Comparison of ENCODE assay signal across 12 cellular contexts in genomic region chr6:27477318-27478013, GRCh38. TPM values are rescaled to one million over a fixed set of nuclear protein-coding genes. Genes with fewer than 3 reads are reported as not detected.
DNase-seq lines count a peak whose midpoint lies in the region; ATAC-seq, FAIRE-seq and TF ChIP-seq lines count a peak whose summit lies in the region.
"Had no signal": no experiment of that assay in that cellular context is flagged by ENCODE, and none has a peak within 500 bp of the region (broad histone marks: within the 10 kb centered on the region; RNA-seq: fewer than 3 reads in every experiment).

No MANE protein-coding gene starts in this region.

- H3K9me2 ChIP-seq in GM23338 (ENCODE audit: insufficient read depth): no peaks in the 10 kb centered on the region

- peak overlapping the region; percentile 93 for H3K9ac ChIP-seq in astrocyte (ENCODE audit: low read length)

- H3K9me3 Mint-ChIP-seq in GM23338 (peaks cover 4% of the 10 kb centered on the region; the same call in 1 of the 3 replicates), astrocyte (ENCODE audit: unreplicated experiment) (no peaks in the 10 kb centered on the region), type B pancreatic cell (no peaks in the 10 kb centered on the region)

- H3K4me3 ChIP-seq in ACC112 (ENCODE audit: low read depth, low read length) (peak overlapping the region; percentile 89; the same call in 1 of the 2 replicates), GM23338 (peak overlapping the region; percentile 75), astrocyte (ENCODE audit: insufficient read depth, low read depth, low read length) (peak overlapping the region; percentile 83), lower lobe of right lung (peak overlapping the region; percentile 74)

- intact Hi-C loops in lower lobe of right lung (cut with DNase I) (no loop called here), sciatic nerve (cut with DNase I) (no loop called here)

- DNase-seq in GM23338 (ENCODE audit: low spot score): peak; percentile 20
- no peak for DNase-seq in astrocyte (ENCODE audit: low read depth)
- DNase-seq in lower lobe of right lung: no peak
- DNase-seq in type B pancreatic cell (ENCODE audit: extremely low spot score, unreplicated experiment): no peak
- no peak for DNase-seq in sciatic nerve (ENCODE audit: low spot score)
- DNase-seq: activated gamma-delta T cell treated with Interleukin-2 at 50 U/mL for 16 hours, DMS153 had no signal

- no peaks in the 10 kb centered on the region for H3K36me3 ChIP-seq in ACC112 (ENCODE audit: insufficient read depth, low read length)
- H3K36me3 ChIP-seq in GM23338 (ENCODE audit: insufficient read depth): no peaks in the 10 kb centered on the region
- no peaks in the 10 kb centered on the region for H3K36me3 ChIP-seq in astrocyte (ENCODE audit: insufficient read depth, low read length)
- H3K36me3 ChIP-seq in lower lobe of right lung: no peaks in the 10 kb centered on the region

- FAIRE-seq in astrocyte (lab: Jason Lieb, UNC): no peak
- FAIRE-seq: frontal cortex had no signal

- TF ChIP-seq CTCF in GM23338 (conservative IDR thresholded peaks at IDR 0.05; ENCODE audit: low read depth in 2 of 2): no peak
- TF ChIP-seq CTCF in astrocyte (IDR thresholded peaks at IDR 0.05; ENCODE audit: insufficient read depth, low read depth, low read length): no peak
- TF ChIP-seq CTCF in lower lobe of right lung (IDR thresholded peaks at IDR 0.05): no peak
- no peak for TF ChIP-seq CTCF in type B pancreatic cell (conservative IDR thresholded peaks at IDR 0.05)

- H3K4me2 ChIP-seq in GM23338 (peak overlapping the region; percentile 76), astrocyte (ENCODE audit: low read length) (peak overlapping the region; percentile 84)

- H3K36me3 Mint-ChIP-seq in GM23338 (ENCODE audit: low read depth) (no peaks in the 10 kb centered on the region), astrocyte (ENCODE audit: low read depth, unreplicated experiment) (no peaks in the 10 kb centered on the region), type B pancreatic cell (no peaks in the 10 kb centered on the region)

- H3F3A ChIP-seq in GM23338 (replicated peaks; ENCODE audit: low read depth): peaks cover 1% of the 10 kb centered on the region; the same call in 1 of the 2 replicates

- no peak for ATAC-seq in GM23338
- ATAC-seq in lower lobe of right lung: no peak
- ATAC-seq in sciatic nerve: no peak
- no peak for ATAC-seq in HG03039 (IDR thresholded peaks at IDR 0.05; ENCODE audit: unreplicated experiment)
- no peak for ATAC-seq in HG03460 (IDR thresholded peaks at IDR 0.05; ENCODE audit: unreplicated experiment)

- H3K27me3 ChIP-seq in ACC112 (ENCODE audit: insufficient read depth, low read length) (no peaks in the 10 kb centered on the region), GM23338 (ENCODE audit: insufficient read depth) (peaks cover 20% of the 10 kb centered on the region), astrocyte (ENCODE audit: insufficient read depth, low read length) (no peaks in the 10 kb centered on the region), lower lobe of right lung (ENCODE audit: low read depth) (no peaks in the 10 kb centered on the region)

- H3K79me2 ChIP-seq in ACC112 (ENCODE audit: control insufficient read depth, insufficient read depth, low read length, unreplicated experiment) (no peaks in the 10 kb centered on the region), GM23338 (replicated peaks; ENCODE audit: insufficient read depth) (no peaks in the 10 kb centered on the region), astrocyte (ENCODE audit: insufficient read depth, low read length) (peaks cover 2% of the 10 kb centered on the region)

- H3K27ac ChIP-seq in ACC112 (ENCODE audit: low read depth, low read length) (no peak overlapping the region), GM23338 (ENCODE audit: low read depth) (no peak overlapping the region), astrocyte (ENCODE audit: low read depth, low read length) (no peak overlapping the region), lower lobe of right lung (no peak overlapping the region)

- H4K20me1 ChIP-seq in GM23338 (replicated peaks; ENCODE audit: insufficient read depth) (no peaks in the 10 kb centered on the region), astrocyte (ENCODE audit: insufficient read depth, low read length) (no peaks in the 10 kb centered on the region)

- H3K27me3 Mint-ChIP-seq in GM23338 (ENCODE audit: insufficient read depth, low read depth, poor library complexity) (peaks cover 11% of the 10 kb centered on the region), astrocyte (ENCODE audit: low read depth, unreplicated experiment) (no peaks in the 10 kb centered on the region), type B pancreatic cell (no peaks in the 10 kb centered on the region)

- H3K27ac Mint-ChIP-seq in GM23338: no peak overlapping the region
- no peak overlapping the region for H3K27ac Mint-ChIP-seq in astrocyte (ENCODE audit: unreplicated experiment)
- no peak overlapping the region for H3K27ac Mint-ChIP-seq in type B pancreatic cell
- H3K27ac Mint-ChIP-seq: progenitor cell of endocrine pancreas had no signal

- peaks cover 8% of the 10 kb centered on the region for H3K4me1 ChIP-seq in ACC112 (ENCODE audit: control insufficient read depth, insufficient read depth, low read length, unreplicated experiment)
- peaks cover 13% of the 10 kb centered on the region for H3K4me1 ChIP-seq in GM23338 (ENCODE audit: insufficient read depth)
- peaks cover under 1% of the 10 kb centered on the region for H3K4me1 ChIP-seq in astrocyte (ENCODE audit: insufficient read depth, low read length)
- H3K4me1 ChIP-seq in lower lobe of right lung: peaks cover 14% of the 10 kb centered on the region

- H3K9me3 ChIP-seq in astrocyte (ENCODE audit: insufficient read depth, low read depth, low read length) (no peaks in the 10 kb centered on the region), lower lobe of right lung (no peaks in the 10 kb centered on the region)

- no peak overlapping the region for H2AFZ ChIP-seq in ACC112 (ENCODE audit: low read length, unreplicated experiment)
- H2AFZ ChIP-seq in GM23338: peak overlapping the region; percentile 45
- peak overlapping the region; percentile 80 for H2AFZ ChIP-seq in astrocyte (ENCODE audit: low read depth, low read length)

- H3K4me3 Mint-ChIP-seq in GM23338 (no peak overlapping the region; the same call in 2 of the 3 replicates), astrocyte (ENCODE audit: unreplicated experiment) (no peak overlapping the region), type B pancreatic cell (no peak overlapping the region)

- peaks cover 16% of the 10 kb centered on the region for H3K4me1 Mint-ChIP-seq in GM23338
- H3K4me1 Mint-ChIP-seq in astrocyte (ENCODE audit: low read depth, unreplicated experiment): no peaks in the 10 kb centered on the region
- H3K4me1 Mint-ChIP-seq in type B pancreatic cell (ENCODE audit: unreplicated experiment): no peaks in the 10 kb centered on the region

TF ChIP-seq in GM23338, 12 proteins besides CTCF, POLR2A, EP300 and RAD21:
- TF ChIP-seq POLR2AphosphoS5 (IDR thresholded peaks at IDR 0.05; ENCODE audit: low read depth) (no peak), EZH2phosphoT487 (IDR thresholded peaks at IDR 0.05; ENCODE audit: unreplicated experiment) (no peak), CREB1 (CRISPR knock-in tag; IDR thresholded peaks at IDR 0.05; ENCODE audit: low read depth) (no peak), JUNB (IDR thresholded peaks at IDR 0.05; ENCODE audit: unreplicated experiment) (no peak), EZH2 (IDR thresholded peaks at IDR 0.05; ENCODE audit: low read depth, unreplicated experiment) (no peak), ZNF331 (CRISPR knock-in tag; IDR thresholded peaks at IDR 0.05; ENCODE audit: low read depth) (no peak)
- TF ChIP-seq, protein P1, sequence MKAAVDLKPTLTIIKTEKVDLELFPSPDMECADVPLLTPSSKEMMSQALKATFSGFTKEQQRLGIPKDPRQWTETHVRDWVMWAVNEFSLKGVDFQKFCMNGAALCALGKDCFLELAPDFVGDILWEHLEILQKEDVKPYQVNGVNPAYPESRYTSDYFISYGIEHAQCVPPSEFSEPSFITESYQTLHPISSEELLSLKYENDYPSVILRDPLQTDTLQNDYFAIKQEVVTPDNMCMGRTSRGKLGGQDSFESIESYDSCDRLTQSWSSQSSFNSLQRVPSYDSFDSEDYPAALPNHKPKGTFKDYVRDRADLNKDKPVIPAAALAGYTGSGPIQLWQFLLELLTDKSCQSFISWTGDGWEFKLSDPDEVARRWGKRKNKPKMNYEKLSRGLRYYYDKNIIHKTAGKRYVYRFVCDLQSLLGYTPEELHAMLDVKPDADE (IDR thresholded peaks at IDR 0.05): no peak

RNA-seq across cellular contexts. Expression of gene ZNF184, which starts 4.6 kb away (rescaled TPM):
- 7.7 and 10.6 TPM in 2 replicates for total RNA-seq in GM23338 (2014; rRNA removed; shearing (Covaris generic))
- 4.9 and 6.0 TPM in 2 replicates for polyA plus RNA-seq in GM23338 (2016; fragmentation: Nextera tagmentation; extraction: Ambion mirVana)
- total RNA-seq in astrocyte (5.1 and 5.7 TPM in 2 replicates), lower lobe of right lung (6.6 TPM), type B pancreatic cell (ENCODE audit: low replicate concordance) (9.9 and 14.5 TPM in 2 replicates), sciatic nerve (10.6 TPM)
